Comparison of ENCODE assay signal across 21 cellular contexts in the genomic region with DNA sequence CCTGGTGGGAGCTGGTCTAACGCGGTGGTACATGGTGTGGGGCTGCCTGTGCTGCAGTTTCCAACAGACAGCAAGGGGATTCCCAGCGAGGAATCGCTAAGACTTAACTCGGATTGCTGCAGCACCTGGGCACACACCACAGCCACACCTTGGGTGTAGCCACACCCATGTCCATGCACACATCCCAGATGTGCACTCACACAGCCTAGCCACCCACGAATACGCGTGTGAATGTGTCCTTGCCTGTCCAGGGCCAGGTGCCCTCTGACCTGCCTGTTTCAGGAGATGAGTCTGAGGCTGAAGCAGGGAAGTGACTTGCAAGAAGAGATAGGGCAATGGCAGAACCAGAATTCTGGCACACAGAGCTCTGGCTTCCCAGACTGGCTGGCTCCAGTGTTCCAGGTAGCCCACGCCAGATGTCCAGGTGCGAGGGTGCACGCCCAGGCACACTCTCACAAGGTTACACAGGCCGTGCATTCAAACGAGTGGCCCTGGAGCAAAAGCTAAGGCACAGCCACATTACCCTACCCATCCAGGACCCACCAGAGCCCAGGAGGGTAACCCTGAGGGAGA.
DNase-seq lines count a peak whose midpoint lies in the region; ATAC-seq and TF ChIP-seq lines count a peak whose summit lies in the region.
"Had no signal": no experiment of that assay in that cellular context is flagged by ENCODE, and none has a peak within 500 bp of the region (broad histone marks: within the 10 kb centered on the region; RNA-seq: fewer than 3 reads in every experiment).

No MANE protein-coding gene starts in this region.

- CTCF ChIA-PET in SK-N-SH (lab: Yijun Ruan, JAX), result interaction anchor here (0.7 to 37.6 kb wide), 15 partner anchors 11 to 343 kb away, joined by 3 to 1422 read pairs (median 11); partner anchors contain the start of genes FOXD2 and FOXE3

- H3K27ac ChIP-seq in SK-N-SH (ENCODE audit: low read depth in 2 of 2, low read length in 1 of 2), result no peak overlapping the region
- no peak overlapping the region for H3K27ac ChIP-seq in ascending aorta
- no peak overlapping the region for H3K27ac ChIP-seq in lower lobe of right lung
- no peak overlapping the region for H3K27ac ChIP-seq in thoracic aorta
- no peak overlapping the region for H3K27ac ChIP-seq in stomach
- H3K27ac ChIP-seq: body of pancreas, epithelial cell of prostate, testis had no signal

- H3K9me3 ChIP-seq in SK-N-SH (no peaks in the 10 kb centered on the region), ascending aorta (no peaks in the 10 kb centered on the region), lower lobe of right lung (no peaks in the 10 kb centered on the region), thoracic aorta (no peaks in the 10 kb centered on the region), stomach (no peaks in the 10 kb centered on the region)
- H3K9me3 ChIP-seq: body of pancreas, testis had no signal

- H3K36me3 ChIP-seq in SK-N-SH (replicated peaks in 1 of 2; ENCODE audit: control insufficient read depth in 1 of 2, insufficient read depth in 2 of 2, low read length in 1 of 2), result no peaks in the 10 kb centered on the region
- H3K36me3 ChIP-seq in ascending aorta, result no peaks in the 10 kb centered on the region
- H3K36me3 ChIP-seq in lower lobe of right lung, result no peaks in the 10 kb centered on the region
- no peaks in the 10 kb centered on the region for H3K36me3 ChIP-seq in thoracic aorta
- no peaks in the 10 kb centered on the region for H3K36me3 ChIP-seq in stomach

- H3K4me3 ChIP-seq in SK-N-SH (ENCODE audit: low read depth in 2 of 2, low read length in 1 of 2), result no peak overlapping the region
- peak overlapping the region; percentile 13 to 50 for H3K4me3 ChIP-seq in ascending aorta
- H3K4me3 ChIP-seq in lower lobe of right lung, result peak overlapping the region; percentile 4
- peak overlapping the region; percentile 55 for H3K4me3 ChIP-seq in thoracic aorta
- H3K4me3 ChIP-seq in stomach, result peak overlapping the region in 2 of 4 donors; percentile 15 to 27
- H3K4me3 ChIP-seq: body of pancreas had no signal

- H4K20me1 ChIP-seq in SK-N-SH (ENCODE audit: insufficient read depth), result no peaks in the 10 kb centered on the region

- TF ChIP-seq EP300 in SK-N-SH (IDR thresholded peaks at IDR 0.05; ENCODE audit: borderline replicate concordance in 1 of 2, low read depth in 1 of 2, low read length in 1 of 2) (no peak), stomach (IDR thresholded peaks at IDR 0.05) (no peak)

- DNase-seq in SK-N-SH (no peak), ascending aorta (ENCODE audit: low spot score in 2 of 2) (no peak), lower lobe of right lung (no peak), thoracic aorta (ENCODE audit: low spot score) (no peak), DMS153 treated with DMSO at 0.1 percent for 48 hours (lab: John Stamatoyannopoulos, UW; ENCODE audit: unreplicated experiment) (no peak), stomach (no peak)
- DNase-seq: activated CD4-positive, alpha-beta memory T cell treated with anti-CD3 and anti-CD28 coated beads, Interleukin-2, amount 10 ng/mL, durations not matched to agents 7 days and 5 days; activated T-cell treated with anti-CD3 and anti-CD28 coated beads, Interleukin-2, amount 50 U/mL, for 48 hours; DMS153; MM.1S; naive B cell; NCI-H1694; NCI-H446 treated with DMSO at 0.1 percent for 48 hours; posterior cingulate gyrus; SHP77 treated with DMSO at 0.1 percent for 48 hours; T-helper 17 cell; testis had no signal

- no peak for TF ChIP-seq CTCF in SK-N-SH (IDR thresholded peaks at IDR 0.05)
- no peak for TF ChIP-seq CTCF in ascending aorta (IDR thresholded peaks at IDR 0.05)
- no peak for TF ChIP-seq CTCF in lower lobe of right lung (IDR thresholded peaks at IDR 0.05)
- TF ChIP-seq CTCF in thoracic aorta (IDR thresholded peaks at IDR 0.05), result no peak
- TF ChIP-seq CTCF in stomach (IDR thresholded peaks at IDR 0.05), result no peak

- H3K9me2 ChIP-seq in SK-N-SH, result no peaks in the 10 kb centered on the region

- H3K9ac ChIP-seq in SK-N-SH, result no peak overlapping the region

- no peak overlapping the region for H2AFZ ChIP-seq in SK-N-SH (ENCODE audit: low read depth)

- no peak for ATAC-seq in SK-N-SH treated with all-trans-retinoic acid at 6 μM for 48 hours
- ATAC-seq in lower lobe of right lung, result peak in 1 of 2 donors; percentile 2
- no peak for ATAC-seq in thoracic aorta (ENCODE audit: insufficient number of reproducible peaks, low FRiP score, low read depth)
- ATAC-seq in HG03280 (IDR thresholded peaks at IDR 0.05; ENCODE audit: unreplicated experiment), result no peak
- ATAC-seq: T-helper 17 cell had no signal

- 67% methylated on average over 11 of the region's 13 CpGs for WGBS in SK-N-SH (ENCODE audit: low lambda C conversion rate)
- 39 to 54% (median 43%) methylated on average over 12 to 13 of the region's 13 CpGs for WGBS in stomach, 5 donors

- peaks cover 39% of the 10 kb centered on the region for H3K27me3 ChIP-seq in SK-N-SH (ENCODE audit: insufficient read depth)
- no peaks in the 10 kb centered on the region for H3K27me3 ChIP-seq in ascending aorta
- H3K27me3 ChIP-seq in lower lobe of right lung (ENCODE audit: low read depth), result peaks cover 50% of the 10 kb centered on the region
- no peaks in the 10 kb centered on the region for H3K27me3 ChIP-seq in thoracic aorta (replicated peaks; ENCODE audit: insufficient read depth)
- peaks cover 16 to 77% (median 36%) of the 10 kb centered on the region in 3 donors for H3K27me3 ChIP-seq in stomach
- H3K27me3 ChIP-seq: testis had no signal

- H3K79me2 ChIP-seq in SK-N-SH (ENCODE audit: insufficient read depth), result no peaks in the 10 kb centered on the region

- POLR2A ChIA-PET in SK-N-SH (lab: Yijun Ruan, JAX), result no interaction called here

- intact Hi-C loops in ascending aorta (cut with DNase I), result loop anchor here (5.0 kb wide), 1 partner anchor 542 kb away; no protein-coding TSS in a partner anchor
- intact Hi-C loops in lower lobe of right lung (cut with DNase I), result no loop called here
- intact Hi-C loops in stomach (cut with DNase I; ENCODE audit: low total_unique reads), result loop anchor here (10.0 kb wide), 1 partner anchor 530 kb away; the partner anchor contains the start of gene PDZK1IP1

- TF ChIP-seq RAD21 in SK-N-SH (IDR thresholded peaks at IDR 0.05; ENCODE audit: low read length), result no peak

- H3K4me1 ChIP-seq in SK-N-SH (ENCODE audit: control insufficient read depth in 1 of 2, insufficient read depth in 2 of 2, low read depth in 1 of 2, low read length in 1 of 2) (peaks cover 0 to 9% of the 10 kb centered on the region in 2 experiments; a peak in 1 of 4 replicates), ascending aorta (peaks cover 7 to 15% of the 10 kb centered on the region in 2 donors), lower lobe of right lung (peaks cover 17% of the 10 kb centered on the region), thoracic aorta (ENCODE audit: control insufficient read depth in 1 of 2, low read depth in 2 of 2) (peaks cover 3 to 14% of the 10 kb centered on the region in 2 donors), stomach (peaks cover 7 to 22% (median 18%) of the 10 kb centered on the region in 4 donors)

- H3F3A ChIP-seq in SK-N-SH (replicated peaks; ENCODE audit: insufficient read depth), result no peaks in the 10 kb centered on the region

- peak overlapping the region; percentile 44; the same call in 1 of the 2 replicates for H3K4me2 ChIP-seq in SK-N-SH

- TF ChIP-seq POLR2A in stomach (IDR thresholded peaks at IDR 0.05), result no peak

TF ChIP-seq in SK-N-SH, 30 proteins besides CTCF, POLR2A, EP300 and RAD21:
- TF ChIP-seq MEF2A (IDR thresholded peaks at IDR 0.05; ENCODE audit: borderline replicate concordance, low read depth) (no peak), USF2 (IDR thresholded peaks at IDR 0.05; ENCODE audit: borderline replicate concordance, low read depth, low read length) (no peak)
TF ChIP-seq in SK-N-SH: peak in this region for 0.

TF ChIP-seq in SK-N-SH treated with all-trans-retinoic acid at 6 μM for 48 hours, 23 proteins besides CTCF, POLR2A, EP300 and RAD21:
- TF ChIP-seq PPARA (CRISPR knock-in tag; IDR thresholded peaks at IDR 0.05; ENCODE audit: borderline replicate concordance), result no peak
- TF ChIP-seq ZC3H10 (CRISPR knock-in tag; IDR thresholded peaks at IDR 0.05), result no peak
- no peak for TF ChIP-seq OSR1 (CRISPR knock-in tag; IDR thresholded peaks at IDR 0.05)
- no peak for TF ChIP-seq ZFP30 (CRISPR knock-in tag; IDR thresholded peaks at IDR 0.05)

Comparison
In these comparisons a context has a peak if more than half of its experiments do, and no peak if none do; other contexts are left out.
1. H3K4me3 ChIP-seq: peak in ascending aorta (2 of 2), lower lobe of right lung (single experiment) and thoracic aorta (single experiment); none in SK-N-SH (0 of 2).